2 cellular contexts compared by ENCODE assay signal in genomic region chr14:92204792-92205191, GRCh38.
TF ChIP-seq lines count a peak whose summit lies in the region.

No MANE protein-coding gene starts in this region.

TF ChIP-seq in HepG2, 621 proteins besides CTCF, POLR2A, EP300 and RAD21 (continued from another document):
- no peak for TF ChIP-seq PAWR (CRISPR knock-in tag; IDR thresholded peaks at IDR 0.05; ENCODE audit: borderline replicate concordance)

TF ChIP-seq in H1, 55 proteins besides CTCF, POLR2A, EP300 and RAD21 (continued from another document):
- no peak for TF ChIP-seq BACH1 (IDR thresholded peaks at IDR 0.05; ENCODE audit: low read length)
- no peak for TF ChIP-seq EZH2 (IDR thresholded peaks at IDR 0.05; ENCODE audit: low read depth, low read length, severe bottlenecking)
- TF ChIP-seq TAF7 (optimal IDR thresholded peaks at IDR 0.05; ENCODE audit: borderline replicate concordance, low read depth, low read length): no peak
- no peak for TF ChIP-seq NANOG (IDR thresholded peaks at IDR 0.05; ENCODE audit: insufficient read depth, low read depth, low read length, poor library complexity, severe bottlenecking)
- no peak for TF ChIP-seq HDAC2 (IDR thresholded peaks at IDR 0.05; ENCODE audit: borderline replicate concordance in 1 of 2, low read depth in 2 of 2, low read length in 2 of 2)
- TF ChIP-seq CEBPB (IDR thresholded peaks at IDR 0.05; ENCODE audit: low read depth, low read length): no peak
TF ChIP-seq in H1: peak in this region for 0.
